19 cellular contexts compared by ENCODE assay signal in genomic region chr4:142663828-142664227, GRCh38.
"Had no signal": no experiment of that assay in that cellular context is flagged by ENCODE, and none has a peak within 500 bp of the region (broad histone marks: within the 10 kb centered on the region; RNA-seq: fewer than 3 reads in every experiment).

No MANE protein-coding gene starts in this region.

- H3K4me3 ChIP-seq: ascending aorta, esophagus squamous epithelium, lung, thyroid gland, uterus had no signal

- H3K27ac ChIP-seq: ascending aorta, esophagus squamous epithelium, foreskin keratinocyte, neutrophil, thyroid gland, uterus had no signal

- H3K9me3 ChIP-seq: neutrophil, thyroid gland had no signal

- H3K27me3 ChIP-seq: ascending aorta, esophagus squamous epithelium, foreskin keratinocyte, neutrophil, thyroid gland, uterus had no signal

- H3K4me1 ChIP-seq: ascending aorta, esophagus squamous epithelium, foreskin keratinocyte, thyroid gland, uterus had no signal

- DNase-seq: activated CD4-positive, alpha-beta T cell treated with anti-CD3 and anti-CD28 coated beads, Interleukin-2, amount 10 ng/mL, durations not matched to agents 7 days and 5 days; activated CD8-positive, alpha-beta T cell treated with anti-CD3 and anti-CD28 coated beads, Interleukin-2, amount 10 ng/mL, durations not matched to agents 7 days and 5 days; activated naive CD4-positive, alpha-beta T cell treated with anti-CD3 and anti-CD28 coated beads, Interleukin-2, amount 10 ng/mL, durations not matched to agents 7 days and 5 days; activated naive CD8-positive, alpha-beta T cell treated with anti-CD3 and anti-CD28 coated beads, Interleukin-2, amount 50 U/mL, for 24 hours; activated T-cell treated with anti-CD3 and anti-CD28 coated beads, Interleukin-2, amount 50 U/mL, for 4 hours; dermis blood vessel endothelial cell; effector memory CD4-positive, alpha-beta T cell; esophagus squamous epithelium; foreskin keratinocyte; hypothalamus; posterior cingulate gyrus; stimulated activated CD8-positive, alpha-beta memory T cell treated with anti-CD3 and anti-CD28 coated beads, Interleukin-4, amount 100 ng/mL, for 48 hours; stimulated activated naive CD4-positive, alpha-beta T cell; T1000; thyroid gland; uterus had no signal

- H3K36me3 ChIP-seq: ascending aorta, esophagus squamous epithelium, neutrophil, thyroid gland, uterus had no signal
